Comparison of ENCODE assay signal across 30 cellular contexts in the genomic region with DNA sequence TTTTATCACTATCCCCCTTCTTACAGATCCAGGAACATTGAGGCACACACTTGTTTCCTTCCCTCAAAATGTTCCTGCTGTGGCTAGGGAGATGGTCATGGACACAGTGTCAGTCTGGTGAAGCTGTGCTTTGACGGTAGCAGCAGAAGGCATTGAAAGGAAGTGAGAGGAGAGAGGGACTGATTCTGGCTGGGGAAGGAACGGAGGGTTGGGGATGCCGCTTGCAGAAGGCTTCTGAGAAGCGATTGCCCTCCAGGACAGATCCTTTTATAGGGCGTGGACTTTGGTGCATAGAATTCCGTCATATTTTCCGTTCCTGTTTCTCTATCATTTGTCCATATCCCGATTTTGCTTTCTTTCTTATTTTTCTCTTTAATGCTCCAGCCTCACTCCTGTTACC. TPM values are rescaled to one million over a fixed set of nuclear protein-coding genes. Genes with fewer than 3 reads are reported as not detected.
"Had no signal": no experiment of that assay in that cellular context is flagged by ENCODE, and none has a peak within 500 bp of the region (broad histone marks: within the 10 kb centered on the region; RNA-seq: fewer than 3 reads in every experiment).

No MANE protein-coding gene starts in this region.

- H3K4me1 ChIP-seq: adrenal gland had no signal

- ATAC-seq: activated T-helper 17 cell treated with anti-CD3 and anti-CD28 coated beads, Interleukin-2, amount 50 U/mL, for 72 hours; Right ventricle myocardium inferior; T-cell had no signal

- H3K4me3 Mint-ChIP-seq: activated CD4-positive, alpha-beta memory T cell treated with anti-CD3 and anti-CD28 coated beads, Interleukin-2, amount 10 ng/mL, durations not matched to agents 7 days and 5 days; activated CD4-positive, alpha-beta T cell treated with anti-CD3 and anti-CD28 coated beads, Interleukin-2, amount 10 ng/mL, durations not matched to agents 7 days and 5 days; activated naive CD4-positive, alpha-beta T cell treated with anti-CD3 and anti-CD28 coated beads, Interleukin-2, amount 10 ng/mL, durations not matched to agents 7 days and 5 days; activated naive CD8-positive, alpha-beta T cell treated with anti-CD3 and anti-CD28 coated beads for 36 hours; activated T-helper 17 cell treated with anti-CD3 and anti-CD28 coated beads, Interleukin-2, amount 50 U/mL, for 72 hours; T-cell had no signal

- H3K27ac Mint-ChIP-seq: activated CD4-positive, alpha-beta memory T cell treated with anti-CD3 and anti-CD28 coated beads, Interleukin-2, amount 10 ng/mL, durations not matched to agents 7 days and 5 days; activated CD4-positive, alpha-beta T cell treated with anti-CD3 and anti-CD28 coated beads, Interleukin-2, amount 10 ng/mL, durations not matched to agents 7 days and 5 days; activated naive CD4-positive, alpha-beta T cell treated with anti-CD3 and anti-CD28 coated beads, Interleukin-2, amount 10 ng/mL, durations not matched to agents 7 days and 5 days; activated naive CD8-positive, alpha-beta T cell treated with anti-CD3 and anti-CD28 coated beads for 36 hours; activated T-helper 17 cell treated with anti-CD3 and anti-CD28 coated beads, Interleukin-2, amount 50 U/mL, for 72 hours; T-cell had no signal

- H3K27ac ChIP-seq: adrenal gland, SK-N-MC, VCaP had no signal

- H3K4me3 ChIP-seq: adrenal gland, MG63, SK-N-MC had no signal

- H3K9me3 Mint-ChIP-seq: activated CD4-positive, alpha-beta memory T cell treated with anti-CD3 and anti-CD28 coated beads, Interleukin-2, amount 10 ng/mL, durations not matched to agents 7 days and 5 days; activated CD4-positive, alpha-beta T cell treated with anti-CD3 and anti-CD28 coated beads, Interleukin-2, amount 10 ng/mL, durations not matched to agents 7 days and 5 days; activated T-helper 17 cell treated with anti-CD3 and anti-CD28 coated beads, Interleukin-2, amount 50 U/mL, for 72 hours had no signal

- H3K4me1 Mint-ChIP-seq: activated CD4-positive, alpha-beta memory T cell treated with anti-CD3 and anti-CD28 coated beads, Interleukin-2, amount 10 ng/mL, durations not matched to agents 7 days and 5 days; activated CD4-positive, alpha-beta T cell treated with anti-CD3 and anti-CD28 coated beads, Interleukin-2, amount 10 ng/mL, durations not matched to agents 7 days and 5 days; activated naive CD4-positive, alpha-beta T cell treated with anti-CD3 and anti-CD28 coated beads, Interleukin-2, amount 10 ng/mL, durations not matched to agents 7 days and 5 days; activated T-helper 17 cell treated with anti-CD3 and anti-CD28 coated beads, Interleukin-2, amount 50 U/mL, for 72 hours; T-cell had no signal

- H3K9me3 ChIP-seq: adrenal gland, MG63 had no signal

- H3K36me3 Mint-ChIP-seq: activated naive CD4-positive, alpha-beta T cell treated with anti-CD3 and anti-CD28 coated beads, Interleukin-2, amount 10 ng/mL, durations not matched to agents 7 days and 5 days; activated naive CD8-positive, alpha-beta T cell treated with anti-CD3 and anti-CD28 coated beads for 36 hours; T-cell had no signal

- H3K36me3 ChIP-seq: adrenal gland, MG63 had no signal

- DNase-seq: activated CD4-positive, alpha-beta memory T cell treated with anti-CD3 and anti-CD28 coated beads, Interleukin-2, amount 10 ng/mL, durations not matched to agents 7 days and 5 days; activated CD4-positive, alpha-beta T cell treated with anti-CD3 and anti-CD28 coated beads, Interleukin-2, amount 10 ng/mL, durations not matched to agents 7 days and 5 days; activated CD4-positive, CD25-positive, alpha-beta regulatory T cell; activated gamma-delta T cell treated with Interleukin-2 at 50 U/mL for 16 hours; activated naive CD4-positive, alpha-beta T cell treated with anti-CD3 and anti-CD28 coated beads, Interleukin-2, amount 10 ng/mL, durations not matched to agents 7 days and 5 days; activated naive CD8-positive, alpha-beta T cell treated with anti-CD3 and anti-CD28 coated beads for 36 hours; activated T-cell treated with anti-CD3 and anti-CD28 coated beads for 4 hours; activated T-cell treated with anti-CD3 and anti-CD28 coated beads, Interleukin-2, amount 50 U/mL, for 48 hours; adrenal gland; anterior cingulate cortex; MG63; NCI-H1092; NCI-H1417; NCI-H1930; NCI-H2171; NCI-H2227 treated with DMSO at 0.1 percent for 48 hours; NCI-H446 treated with DMSO at 0.1 percent for 48 hours; NCI-H524 treated with DMSO at 0.1 percent for 48 hours; NCI-H748 treated with DMSO at 0.1 percent for 48 hours; RPMI8226; T-cell; T-helper 2 cell; T1000 had no signal

RNA-seq across cellular contexts. Expression of a gene that starts 14.1 kb away (rescaled TPM):
- total RNA-seq: activated CD4-positive, alpha-beta memory T cell treated with anti-CD3 and anti-CD28 coated beads, Interleukin-2, amount 10 ng/mL, durations not matched to agents 7 days and 5 days; activated CD4-positive, alpha-beta T cell treated with anti-CD3 and anti-CD28 coated beads, Interleukin-2, amount 10 ng/mL, durations not matched to agents 7 days and 5 days; activated CD8-positive, alpha-beta memory T cell treated with anti-CD3 and anti-CD28 coated beads for 36 hours; activated naive CD8-positive, alpha-beta T cell treated with anti-CD3 and anti-CD28 coated beads for 36 hours; activated T-helper 17 cell treated with anti-CD3 and anti-CD28 coated beads, Interleukin-2, amount 50 U/mL, for 72 hours; OCI-LY7 had no signal

RNA-seq across cellular contexts. Expression of a gene that starts 26.2 kb away (rescaled TPM):
- total RNA-seq: activated CD4-positive, alpha-beta memory T cell treated with anti-CD3 and anti-CD28 coated beads, Interleukin-2, amount 10 ng/mL, durations not matched to agents 7 days and 5 days; activated CD4-positive, alpha-beta T cell treated with anti-CD3 and anti-CD28 coated beads, Interleukin-2, amount 10 ng/mL, durations not matched to agents 7 days and 5 days; activated CD8-positive, alpha-beta memory T cell treated with anti-CD3 and anti-CD28 coated beads for 36 hours; activated naive CD8-positive, alpha-beta T cell treated with anti-CD3 and anti-CD28 coated beads for 36 hours; activated T-helper 17 cell treated with anti-CD3 and anti-CD28 coated beads, Interleukin-2, amount 50 U/mL, for 72 hours; adrenal gland; cardiac septum; OCI-LY7; Right ventricle myocardium inferior; T-cell had no signal
- polyA plus RNA-seq: adrenal gland had no signal
